1 cellular context compared by ENCODE assay signal in the genomic region with DNA sequence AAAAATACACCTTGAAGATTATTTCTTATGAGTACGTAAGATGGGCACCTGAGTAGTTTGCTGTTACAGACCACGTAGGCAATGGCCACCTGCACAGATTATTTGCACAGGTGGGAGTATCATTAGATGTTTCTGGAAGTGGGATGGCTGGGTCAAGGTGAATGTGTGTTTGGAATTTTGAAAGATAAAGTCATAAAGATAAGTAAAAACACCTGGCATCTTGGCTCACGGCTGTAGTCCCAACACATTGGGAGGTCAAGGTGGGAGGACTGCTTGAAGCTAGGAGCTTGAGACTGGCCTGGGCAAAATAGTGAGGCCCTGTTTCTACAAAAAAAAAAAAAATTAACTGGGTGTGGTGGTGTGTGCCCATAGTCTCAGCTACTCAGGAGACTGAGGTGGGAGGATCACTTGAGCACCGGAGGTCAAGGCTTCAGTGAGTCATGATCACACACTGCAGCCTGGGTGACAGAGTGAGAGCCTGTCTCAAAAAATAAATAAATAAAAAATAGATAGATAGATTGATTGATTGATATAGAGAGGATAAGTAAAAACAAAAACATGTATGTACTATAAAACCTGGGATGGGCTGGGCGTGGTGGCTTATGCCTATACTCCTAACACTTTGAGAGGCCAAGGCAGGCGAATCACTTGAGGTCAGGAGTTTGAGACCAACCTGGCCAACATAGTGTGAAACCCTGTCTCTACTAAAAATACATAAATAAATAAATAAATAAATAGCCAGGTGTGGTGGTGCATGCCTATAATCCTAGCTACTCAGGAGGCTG.
TF ChIP-seq lines count a peak whose summit lies in the region.

No MANE protein-coding gene starts in this region.

TF ChIP-seq in HCT116, 20 proteins besides CTCF, POLR2A, EP300 and RAD21 (continued from another document):
- TF ChIP-seq ZBTB33 (IDR thresholded peaks at IDR 0.05; ENCODE audit: extremely low read depth, insufficient replicate concordance, low read length) = no peak
- TF ChIP-seq POLR2AphosphoS5 (IDR thresholded peaks at IDR 0.05; ENCODE audit: low read depth, low read length) = no peak
- TF ChIP-seq EGR1 (IDR thresholded peaks at IDR 0.05; ENCODE audit: low read depth) = no peak
- no peak for TF ChIP-seq FOSL1 (IDR thresholded peaks at IDR 0.05; ENCODE audit: low read depth)
